10 cellular contexts compared by ENCODE assay signal in genomic region chr1:236515443-236515958, GRCh38. TPM values are rescaled to one million over a fixed set of nuclear protein-coding genes. Genes with fewer than 3 reads are reported as not detected.
DNase-seq lines count a peak whose midpoint lies in the region; ATAC-seq and TF ChIP-seq lines count a peak whose summit lies in the region.
"Had no signal": no experiment of that assay in that cellular context is flagged by ENCODE, and none has a peak within 500 bp of the region (broad histone marks: within the 10 kb centered on the region; RNA-seq: fewer than 3 reads in every experiment).

No MANE protein-coding gene starts in this region.

- H3K79me2 ChIP-seq in smooth muscle cell (ENCODE audit: low read depth) = no peaks in the 10 kb centered on the region

- H3K4me3 ChIP-seq in smooth muscle cell = no peak overlapping the region
- H3K4me3 ChIP-seq: Peyer's patch had no signal

- H3K4me3 Mint-ChIP-seq in T-helper 17 cell (peak overlapping the region; percentile 89), nephron progenitor cell (no peak overlapping the region)

- ATAC-seq in T-helper 17 cell (no peak), HG03565 (IDR thresholded peaks at IDR 0.05; ENCODE audit: unreplicated experiment) (no peak), HG03196 (IDR thresholded peaks at IDR 0.05; ENCODE audit: unreplicated experiment) (no peak)

- H4K20me1 ChIP-seq in smooth muscle cell (ENCODE audit: low read depth) = no peaks in the 10 kb centered on the region

- no peak overlapping the region for H3K27ac ChIP-seq in smooth muscle cell (ENCODE audit: low read depth)
- H3K27ac ChIP-seq: Peyer's patch had no signal

- H3K36me3 Mint-ChIP-seq in T-helper 17 cell (ENCODE audit: low read depth) (peaks cover 3% of the 10 kb centered on the region), nephron progenitor cell (ENCODE audit: low read depth) (no peaks in the 10 kb centered on the region)

- no peaks in the 10 kb centered on the region for H3K27me3 Mint-ChIP-seq in T-helper 17 cell
- H3K27me3 Mint-ChIP-seq in nephron progenitor cell (ENCODE audit: low read depth, poor library complexity) = peaks cover 6% of the 10 kb centered on the region

- no peaks in the 10 kb centered on the region for H3F3A ChIP-seq in smooth muscle cell (ENCODE audit: low read depth)

- H3K27me3 ChIP-seq in smooth muscle cell (ENCODE audit: low read depth) = no peaks in the 10 kb centered on the region
- H3K27me3 ChIP-seq: Peyer's patch had no signal

- no peak for TF ChIP-seq CTCF in nephron progenitor cell (IDR thresholded peaks at IDR 0.05)
- TF ChIP-seq CTCF in smooth muscle cell (IDR thresholded peaks at IDR 0.05; ENCODE audit: borderline replicate concordance, insufficient read depth, poor library complexity, severe bottlenecking) = no peak

- no peaks in the 10 kb centered on the region for H3K36me3 ChIP-seq in smooth muscle cell (ENCODE audit: low read depth)
- H3K36me3 ChIP-seq: Peyer's patch had no signal

- no peak overlapping the region for H2AFZ ChIP-seq in smooth muscle cell (ENCODE audit: low read depth)

- DNase-seq in DMS79 (lab: John Stamatoyannopoulos, UW) = peak; percentile 87
- peak; percentile 11 for DNase-seq in NCI-H1694 (lab: John Stamatoyannopoulos, UW)
- DNase-seq in T-helper 17 cell = no peak
- DNase-seq in nephron progenitor cell = no peak
- no peak for DNase-seq in smooth muscle cell (lab: John Stamatoyannopoulos, UW; ENCODE audit: unreplicated experiment)
- DNase-seq: activated T-cell treated with anti-CD3 and anti-CD28 coated beads for 4 hours, DMS 273 treated with DMSO at 0.1 percent for 48 hours, Peyer's patch had no signal

- H3K4me2 ChIP-seq in smooth muscle cell = no peak overlapping the region

- no peak overlapping the region for H3K9ac ChIP-seq in smooth muscle cell (ENCODE audit: low read depth)

- no peaks in the 10 kb centered on the region for H3K4me1 ChIP-seq in smooth muscle cell (ENCODE audit: low read depth)
- H3K4me1 ChIP-seq: Peyer's patch had no signal

- H3K27ac Mint-ChIP-seq in T-helper 17 cell = peak overlapping the region; percentile 99
- H3K27ac Mint-ChIP-seq in nephron progenitor cell = peak overlapping the region; percentile 22

- 98% methylated on average over 4 of the region's 4 CpGs for WGBS in smooth muscle cell (ENCODE audit: low lambda C conversion rate)

- H3K9me3 Mint-ChIP-seq in nephron progenitor cell = no peaks in the 10 kb centered on the region

- peaks cover 30% of the 10 kb centered on the region for H3K4me1 Mint-ChIP-seq in T-helper 17 cell
- peaks cover 17% of the 10 kb centered on the region for H3K4me1 Mint-ChIP-seq in nephron progenitor cell

- H3K9me3 ChIP-seq in T-helper 17 cell (ENCODE audit: control insufficient read depth, low read length, poor library complexity, severe bottlenecking) = no peaks in the 10 kb centered on the region
- H3K9me3 ChIP-seq in smooth muscle cell (replicated peaks; ENCODE audit: low read depth) = no peaks in the 10 kb centered on the region
- H3K9me3 ChIP-seq: Peyer's patch had no signal

RNA-seq across cellular contexts. Expression of gene LGALS8, which starts 8.3 kb away (rescaled TPM):
- total RNA-seq in T-helper 17 cell (100 to 1,000 TPM; 161 to 173 TPM), smooth muscle cell (38.7 and 72.2 TPM in 2 replicates)
- polyA plus RNA-seq in smooth muscle cell = 25.7 and 26.0 TPM in 2 replicates

Comparison
In these comparisons a context has a peak if more than half of its experiments do, and no peak if none do; other contexts are left out.
1. DNase-seq: peak in DMS79 (single experiment) and NCI-H1694 (single experiment); none in T-helper 17 cell (0 of 3), nephron progenitor cell (single experiment) and smooth muscle cell (single experiment).